In the genomic region with DNA sequence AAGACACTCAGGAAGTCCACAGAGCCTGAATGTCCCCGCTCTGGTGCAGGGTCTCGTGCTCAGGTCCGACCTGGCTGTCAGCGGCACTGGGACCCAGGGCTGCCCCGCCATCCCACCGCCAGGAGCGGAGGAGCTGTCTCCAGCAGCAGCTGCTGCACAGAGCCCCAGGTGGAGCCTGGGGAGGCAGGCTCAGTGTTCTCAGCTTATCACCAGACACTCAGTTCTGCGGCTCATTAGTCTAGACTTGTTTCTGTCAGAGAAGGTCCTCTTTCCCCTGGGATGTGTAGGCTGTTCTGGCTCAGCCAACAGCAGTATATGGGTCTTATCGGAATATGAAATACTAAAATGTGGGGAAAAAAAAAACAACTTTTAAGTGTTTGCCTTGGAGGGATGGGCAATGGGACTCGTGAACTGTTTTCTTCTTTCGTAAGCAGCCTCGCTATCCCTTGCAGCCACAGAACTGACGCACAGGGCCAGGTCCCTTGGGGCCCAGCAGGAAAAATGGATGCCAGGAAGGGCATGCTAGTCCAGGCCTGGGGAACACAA, we compare ENCODE assay signal across 1 cellular context.
TF ChIP-seq lines count a peak whose summit lies in the region.

No MANE protein-coding gene starts in this region.

TF ChIP-seq in WTC11, 78 proteins besides CTCF, POLR2A, EP300 and RAD21 (continued from another document):
- TF ChIP-seq, protein P1, sequence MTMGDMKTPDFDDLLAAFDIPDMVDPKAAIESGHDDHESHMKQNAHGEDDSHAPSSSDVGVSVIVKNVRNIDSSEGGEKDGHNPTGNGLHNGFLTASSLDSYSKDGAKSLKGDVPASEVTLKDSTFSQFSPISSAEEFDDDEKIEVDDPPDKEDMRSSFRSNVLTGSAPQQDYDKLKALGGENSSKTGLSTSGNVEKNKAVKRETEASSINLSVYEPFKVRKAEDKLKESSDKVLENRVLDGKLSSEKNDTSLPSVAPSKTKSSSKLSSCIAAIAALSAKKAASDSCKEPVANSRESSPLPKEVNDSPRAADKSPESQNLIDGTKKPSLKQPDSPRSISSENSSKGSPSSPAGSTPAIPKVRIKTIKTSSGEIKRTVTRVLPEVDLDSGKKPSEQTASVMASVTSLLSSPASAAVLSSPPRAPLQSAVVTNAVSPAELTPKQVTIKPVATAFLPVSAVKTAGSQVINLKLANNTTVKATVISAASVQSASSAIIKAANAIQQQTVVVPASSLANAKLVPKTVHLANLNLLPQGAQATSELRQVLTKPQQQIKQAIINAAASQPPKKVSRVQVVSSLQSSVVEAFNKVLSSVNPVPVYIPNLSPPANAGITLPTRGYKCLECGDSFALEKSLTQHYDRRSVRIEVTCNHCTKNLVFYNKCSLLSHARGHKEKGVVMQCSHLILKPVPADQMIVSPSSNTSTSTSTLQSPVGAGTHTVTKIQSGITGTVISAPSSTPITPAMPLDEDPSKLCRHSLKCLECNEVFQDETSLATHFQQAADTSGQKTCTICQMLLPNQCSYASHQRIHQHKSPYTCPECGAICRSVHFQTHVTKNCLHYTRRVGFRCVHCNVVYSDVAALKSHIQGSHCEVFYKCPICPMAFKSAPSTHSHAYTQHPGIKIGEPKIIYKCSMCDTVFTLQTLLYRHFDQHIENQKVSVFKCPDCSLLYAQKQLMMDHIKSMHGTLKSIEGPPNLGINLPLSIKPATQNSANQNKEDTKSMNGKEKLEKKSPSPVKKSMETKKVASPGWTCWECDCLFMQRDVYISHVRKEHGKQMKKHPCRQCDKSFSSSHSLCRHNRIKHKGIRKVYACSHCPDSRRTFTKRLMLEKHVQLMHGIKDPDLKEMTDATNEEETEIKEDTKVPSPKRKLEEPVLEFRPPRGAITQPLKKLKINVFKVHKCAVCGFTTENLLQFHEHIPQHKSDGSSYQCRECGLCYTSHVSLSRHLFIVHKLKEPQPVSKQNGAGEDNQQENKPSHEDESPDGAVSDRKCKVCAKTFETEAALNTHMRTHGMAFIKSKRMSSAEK (CRISPR knock-in tag; IDR thresholded peaks at IDR 0.05; ENCODE audit: borderline replicate concordance): no peak
- TF ChIP-seq, protein P2, sequence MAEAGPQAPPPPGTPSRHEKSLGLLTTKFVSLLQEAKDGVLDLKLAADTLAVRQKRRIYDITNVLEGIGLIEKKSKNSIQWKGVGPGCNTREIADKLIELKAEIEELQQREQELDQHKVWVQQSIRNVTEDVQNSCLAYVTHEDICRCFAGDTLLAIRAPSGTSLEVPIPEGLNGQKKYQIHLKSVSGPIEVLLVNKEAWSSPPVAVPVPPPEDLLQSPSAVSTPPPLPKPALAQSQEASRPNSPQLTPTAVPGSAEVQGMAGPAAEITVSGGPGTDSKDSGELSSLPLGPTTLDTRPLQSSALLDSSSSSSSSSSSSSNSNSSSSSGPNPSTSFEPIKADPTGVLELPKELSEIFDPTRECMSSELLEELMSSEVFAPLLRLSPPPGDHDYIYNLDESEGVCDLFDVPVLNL (CRISPR knock-in tag; IDR thresholded peaks at IDR 0.05; ENCODE audit: borderline replicate concordance, low read depth): no peak
- TF ChIP-seq, protein P3, sequence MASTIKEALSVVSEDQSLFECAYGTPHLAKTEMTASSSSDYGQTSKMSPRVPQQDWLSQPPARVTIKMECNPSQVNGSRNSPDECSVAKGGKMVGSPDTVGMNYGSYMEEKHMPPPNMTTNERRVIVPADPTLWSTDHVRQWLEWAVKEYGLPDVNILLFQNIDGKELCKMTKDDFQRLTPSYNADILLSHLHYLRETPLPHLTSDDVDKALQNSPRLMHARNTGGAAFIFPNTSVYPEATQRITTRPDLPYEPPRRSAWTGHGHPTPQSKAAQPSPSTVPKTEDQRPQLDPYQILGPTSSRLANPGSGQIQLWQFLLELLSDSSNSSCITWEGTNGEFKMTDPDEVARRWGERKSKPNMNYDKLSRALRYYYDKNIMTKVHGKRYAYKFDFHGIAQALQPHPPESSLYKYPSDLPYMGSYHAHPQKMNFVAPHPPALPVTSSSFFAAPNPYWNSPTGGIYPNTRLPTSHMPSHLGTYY (CRISPR knock-in tag; IDR thresholded peaks at IDR 0.05): no peak
